18 cellular contexts compared by ENCODE assay signal in genomic region chr2:120683701-120684100, GRCh38. TPM values are rescaled to one million over a fixed set of nuclear protein-coding genes. Genes with fewer than 3 reads are reported as not detected.
"Had no signal": no experiment of that assay in that cellular context is flagged by ENCODE, and none has a peak within 500 bp of the region (broad histone marks: within the 10 kb centered on the region; RNA-seq: fewer than 3 reads in every experiment).

No MANE protein-coding gene starts in this region.

- ATAC-seq: activated CD4-positive, CD25-positive, alpha-beta regulatory T cell treated with anti-CD3 and anti-CD28 coated beads, Interleukin-2, amount 50 U/mL, for 24 hours; activated T-helper 17 cell treated with anti-CD3 and anti-CD28 coated beads, Interleukin-2, amount 50 U/mL, for 72 hours; gastroesophageal sphincter; heart right ventricle; left cardiac atrium; lower lobe of right lung; right cardiac atrium; stimulated activated effector memory CD8-positive, alpha-beta T cell treated with anti-CD3 and anti-CD28 coated beads, Interleukin-12 subunit alpha, Interleukin-12 subunit beta, amount 100 ng/mL, for 72 hours had no signal

- DNase-seq: activated CD4-positive, alpha-beta T cell treated with anti-CD3 and anti-CD28 coated beads, Interleukin-2, amount 50 U/mL, for 1 hour; activated CD8-positive, alpha-beta memory T cell treated with anti-CD3 and anti-CD28 coated beads for 24 hours; activated naive CD4-positive, alpha-beta T cell treated with Interleukin-2 at 50 U/mL for 16 hours; dermis blood vessel endothelial cell; heart right ventricle; left cardiac atrium; lower lobe of right lung; naive B cell; stimulated activated CD4-positive, alpha-beta T cell treated with anti-CD3 and anti-CD28 coated beads, Interleukin-12 subunit alpha, Interleukin-12 subunit beta, amount 100 ng/mL, for 4 hours; stimulated activated CD4-positive, alpha-beta T cell treated with anti-CD3 and anti-CD28 coated beads, Interleukin-2, amount 100 ng/mL, for 24 hours; uterus had no signal

- H3K9me3 ChIP-seq: breast epithelium, gastroesophageal sphincter, heart right ventricle, lower lobe of right lung, neutrophil, uterus had no signal

- H3K27ac ChIP-seq: gastroesophageal sphincter, heart right ventricle, lower lobe of right lung, neutrophil had no signal

- H3K4me1 ChIP-seq: uterus had no signal

- H3K4me3 ChIP-seq: breast epithelium, gastroesophageal sphincter, heart right ventricle, lower lobe of right lung, uterus had no signal

- H3K27me3 ChIP-seq: breast epithelium, uterus had no signal

- H3K36me3 ChIP-seq: breast epithelium, gastroesophageal sphincter, heart right ventricle, lower lobe of right lung, neutrophil, uterus had no signal

RNA-seq across cellular contexts. Expression of gene GLI2, which starts 52.0 kb away (rescaled TPM):
- total RNA-seq: activated T-helper 17 cell treated with anti-CD3 and anti-CD28 coated beads, Interleukin-2, amount 50 U/mL, for 72 hours had no signal
